1 cellular context compared by ENCODE assay signal in genomic region chr18:40132438-40132837, GRCh38.
TF ChIP-seq lines count a peak whose summit lies in the region.

No MANE protein-coding gene starts in this region.

TF ChIP-seq in GM12878, 131 proteins besides CTCF, POLR2A, EP300 and RAD21 (continued from another document):
- TF ChIP-seq ZBTB40 (IDR thresholded peaks at IDR 0.05; ENCODE audit: borderline replicate concordance) = peak; percentile 78
- TF ChIP-seq MTA2 (IDR thresholded peaks at IDR 0.05; ENCODE audit: low read depth) = peak; percentile 98
- TF ChIP-seq BMI1 (IDR thresholded peaks at IDR 0.05; ENCODE audit: borderline replicate concordance) = peak; percentile 53; the same call in 1 of the 2 replicates
- peak; percentile 72 for TF ChIP-seq SMAD1 (IDR thresholded peaks at IDR 0.05; ENCODE audit: low read depth, partially characterized antibody)
